In genomic region chr4:76987685-76988084, GRCh38 we compare ENCODE assay signal across 11 cellular contexts. TPM values are rescaled to one million over a fixed set of nuclear protein-coding genes. Genes with fewer than 3 reads are reported as not detected.
A peak's percentile ranks its signal among the peaks of the same experiment; 100 is the strongest.
DNase-seq lines count a peak whose midpoint lies in the region; ATAC-seq and TF ChIP-seq lines count a peak whose summit lies in the region.
"Had no signal": no experiment of that assay in that cellular context is flagged by ENCODE, and none has a peak within 500 bp of the region (broad histone marks: within the 10 kb centered on the region; RNA-seq: fewer than 3 reads in every experiment).

No MANE protein-coding gene starts in this region.

- H3F3A ChIP-seq in MM.1S (ENCODE audit: insufficient read depth, low read length) = peaks cover 30% of the 10 kb centered on the region

- H3K27me3 ChIP-seq in MM.1S (replicated peaks; ENCODE audit: insufficient read depth, low read length) (no peaks in the 10 kb centered on the region), esophagus squamous epithelium (no peaks in the 10 kb centered on the region)
- no peaks in the 10 kb centered on the region for H3K27me3 ChIP-seq in CD8-positive, alpha-beta T cell (ENCODE audit: insufficient read depth, low read length)
- H3K27me3 ChIP-seq: spleen had no signal

- H2AFZ ChIP-seq in MM.1S (ENCODE audit: low read length) = no peak overlapping the region

- no peaks in the 10 kb centered on the region for H3K27me3 Mint-ChIP-seq in nephron progenitor cell (ENCODE audit: low read depth, poor library complexity)
- no peaks in the 10 kb centered on the region for H3K27me3 Mint-ChIP-seq in CD8-positive, alpha-beta T cell (ENCODE audit: low read depth)
- no peaks in the 10 kb centered on the region for H3K27me3 Mint-ChIP-seq in stimulated activated naive B cell treated with anti-CD40 and anti-IgM and Interleukin-4, amounts not matched to agents 10 μg/mL and 1 μg/mL and 100 μg/mL, for 72 hours

- peak overlapping the region; percentile 30 for H3K27ac Mint-ChIP-seq in nephron progenitor cell
- no peak overlapping the region for H3K27ac Mint-ChIP-seq in CD8-positive, alpha-beta T cell
- no peak overlapping the region for H3K27ac Mint-ChIP-seq in stimulated activated naive B cell treated with anti-CD40 and anti-IgM and Interleukin-4, amounts not matched to agents 10 μg/mL and 1 μg/mL and 100 μg/mL, for 72 hours

- H3K9me3 Mint-ChIP-seq in nephron progenitor cell = peaks cover 17% of the 10 kb centered on the region
- H3K9me3 Mint-ChIP-seq in CD8-positive, alpha-beta T cell = no peaks in the 10 kb centered on the region
- H3K9me3 Mint-ChIP-seq in stimulated activated naive B cell treated with anti-CD40 and anti-IgM and Interleukin-4, amounts not matched to agents 10 μg/mL and 1 μg/mL and 100 μg/mL, for 72 hours = peaks cover 4 to 7% of the 10 kb centered on the region in 2 donors

- H3K9me3 ChIP-seq in MM.1S (replicated peaks; ENCODE audit: insufficient read depth, low read length) = no peaks in the 10 kb centered on the region
- H3K9me3 ChIP-seq in esophagus squamous epithelium = no peaks in the 10 kb centered on the region
- no peaks in the 10 kb centered on the region for H3K9me3 ChIP-seq in CD8-positive, alpha-beta T cell (ENCODE audit: low read length)

- no peak overlapping the region for H3K9ac ChIP-seq in MM.1S (ENCODE audit: low read length)

- H3K4me1 ChIP-seq in MM.1S (ENCODE audit: low read length) (peaks cover 59% of the 10 kb centered on the region), esophagus squamous epithelium (peaks cover 4 to 66% (median 20%) of the 10 kb centered on the region in 3 donors)
- peaks cover 67% of the 10 kb centered on the region for H3K4me1 ChIP-seq in CD8-positive, alpha-beta T cell (ENCODE audit: insufficient read depth, low read length)

- H3K36me3 ChIP-seq in MM.1S (replicated peaks; ENCODE audit: insufficient read depth, low read length) = no peaks in the 10 kb centered on the region
- H3K36me3 ChIP-seq in esophagus squamous epithelium = no peaks in the 10 kb centered on the region
- no peaks in the 10 kb centered on the region for H3K36me3 ChIP-seq in CD8-positive, alpha-beta T cell (ENCODE audit: insufficient read depth, low read length)
- H3K36me3 ChIP-seq: spleen had no signal

- peaks cover 64% of the 10 kb centered on the region for H3K4me1 Mint-ChIP-seq in nephron progenitor cell
- peaks cover 87% of the 10 kb centered on the region for H3K4me1 Mint-ChIP-seq in CD8-positive, alpha-beta T cell (ENCODE audit: low read depth)
- peaks cover 17 to 20% of the 10 kb centered on the region in 2 donors for H3K4me1 Mint-ChIP-seq in stimulated activated naive B cell treated with anti-CD40 and anti-IgM and Interleukin-4, amounts not matched to agents 10 μg/mL and 1 μg/mL and 100 μg/mL, for 72 hours

- peak overlapping the region; percentile 58; the same call in 1 of the 2 replicates for H3K4me2 ChIP-seq in MM.1S (ENCODE audit: low read depth, low read length)

- peak overlapping the region; percentile 2; the same call in 1 of the 2 replicates for H3K27ac ChIP-seq in MM.1S (ENCODE audit: low read length)
- H3K27ac ChIP-seq in esophagus squamous epithelium = peak overlapping the region in 3 of 4 donors; percentile 39 to 80 (median 54)
- no peak overlapping the region for H3K27ac ChIP-seq in CD8-positive, alpha-beta T cell (ENCODE audit: low read depth, low read length)
- H3K27ac ChIP-seq: C4-2B had no signal

- no peaks in the 10 kb centered on the region for H3K9me2 ChIP-seq in MM.1S (replicated peaks; ENCODE audit: insufficient read depth, low read length)

- intact Hi-C loops in esophagus squamous epithelium (cut with DNase I) = no loop called here
- intact Hi-C loops in CD8-positive, alpha-beta T cell (cut with DNase I, micrococcal nuclease) = no loop called here

- WGBS in esophagus squamous epithelium, 2 donors = 65 to 79% methylated on average over 4 of the region's 4 CpGs

- H3K79me2 ChIP-seq in MM.1S (ENCODE audit: low read length) = peaks cover 71% of the 10 kb centered on the region

- H4K20me1 ChIP-seq in MM.1S (ENCODE audit: insufficient read depth, low read length) = no peaks in the 10 kb centered on the region

- ATAC-seq in HG02970 (IDR thresholded peaks at IDR 0.05; ENCODE audit: low FRiP score, unreplicated experiment) = no peak
- no peak for ATAC-seq in CD8-positive, alpha-beta T cell
- no peak for ATAC-seq in stimulated activated naive B cell treated with anti-CD40 and anti-IgM and Interleukin-4, amounts not matched to agents 10 μg/mL and 1 μg/mL and 100 μg/mL, for 72 hours (replicated peaks)

- CTCF ChIA-PET in CD8-positive, alpha-beta T cell (lab: Charles Lee) = interaction anchor here (1.3 kb wide), 2 partner anchors 57 to 216 kb away, joined by 3 to 4 read pairs; no protein-coding TSS in a partner anchor

- H3K4me3 ChIP-seq in MM.1S (ENCODE audit: low read length) (peak overlapping the region; percentile 7; the same call in 1 of the 2 replicates), esophagus squamous epithelium (peak overlapping the region in 1 of 4 donors; percentile 13)
- no peak overlapping the region for H3K4me3 ChIP-seq in CD8-positive, alpha-beta T cell (ENCODE audit: low read depth, low read length)
- H3K4me3 ChIP-seq: spleen had no signal

- POLR2A ChIA-PET in CD8-positive, alpha-beta T cell (lab: Charles Lee) = interaction anchor here (0.9 to 3.5 kb wide), 2 partner anchors 12 to 38 kb away, joined by 5 to 10 read pairs; partner anchors contain the start of gene SEPTIN11

- no peak overlapping the region for H3K4me3 Mint-ChIP-seq in nephron progenitor cell
- no peak overlapping the region for H3K4me3 Mint-ChIP-seq in CD8-positive, alpha-beta T cell
- H3K4me3 Mint-ChIP-seq in stimulated activated naive B cell treated with anti-CD40 and anti-IgM and Interleukin-4, amounts not matched to agents 10 μg/mL and 1 μg/mL and 100 μg/mL, for 72 hours = no peak overlapping the region

- TF ChIP-seq CTCF in AG09319 (IDR thresholded peaks at IDR 0.05; ENCODE audit: low read depth, low read length) = peak; percentile 10
- no peak for TF ChIP-seq CTCF in MM.1S (IDR thresholded peaks at IDR 0.05; ENCODE audit: low read length)
- TF ChIP-seq CTCF in esophagus squamous epithelium (IDR thresholded peaks at IDR 0.05) = no peak
- no peak for TF ChIP-seq CTCF in nephron progenitor cell (IDR thresholded peaks at IDR 0.05)
- TF ChIP-seq CTCF in CD8-positive, alpha-beta T cell (IDR thresholded peaks at IDR 0.05) = no peak

- peaks cover 65% of the 10 kb centered on the region for H3K36me3 Mint-ChIP-seq in nephron progenitor cell (ENCODE audit: low read depth)
- H3K36me3 Mint-ChIP-seq in CD8-positive, alpha-beta T cell = no peaks in the 10 kb centered on the region
- peaks cover 19 to 30% of the 10 kb centered on the region in 2 donors for H3K36me3 Mint-ChIP-seq in stimulated activated naive B cell treated with anti-CD40 and anti-IgM and Interleukin-4, amounts not matched to agents 10 μg/mL and 1 μg/mL and 100 μg/mL, for 72 hours

- DNase-seq in AG09319 (ENCODE audit: extremely low read depth, low read depth) (no peak), MM.1S (no peak), esophagus squamous epithelium (lab: John Stamatoyannopoulos, UW) (no peak), nephron progenitor cell (no peak)
- DNase-seq in activated CD4-positive, alpha-beta T cell treated with anti-CD3 and anti-CD28 coated beads for 4 hours = no peak
- no peak for DNase-seq in CD8-positive, alpha-beta T cell
- no peak for DNase-seq in stimulated activated naive B cell treated with anti-CD40 and anti-IgM and Interleukin-4, amounts not matched to agents 10 μg/mL and 1 μg/mL and 100 μg/mL, for 72 hours
- DNase-seq: RPMI8226, spleen had no signal

- no peak for TF ChIP-seq POLR2A in esophagus squamous epithelium (IDR thresholded peaks at IDR 0.05)

RNA-seq across cellular contexts. Expression of gene SEPTIN11, which starts 38.1 kb away (rescaled TPM):
- total RNA-seq in esophagus squamous epithelium = 10 to 100 TPM; 10.4 to 56.6 (median 36.3) TPM
- 10 to 100 TPM; 12.3 to 13.1 TPM for total RNA-seq in CD8-positive, alpha-beta T cell
